8 cellular contexts compared by ENCODE assay signal in the genomic region with DNA sequence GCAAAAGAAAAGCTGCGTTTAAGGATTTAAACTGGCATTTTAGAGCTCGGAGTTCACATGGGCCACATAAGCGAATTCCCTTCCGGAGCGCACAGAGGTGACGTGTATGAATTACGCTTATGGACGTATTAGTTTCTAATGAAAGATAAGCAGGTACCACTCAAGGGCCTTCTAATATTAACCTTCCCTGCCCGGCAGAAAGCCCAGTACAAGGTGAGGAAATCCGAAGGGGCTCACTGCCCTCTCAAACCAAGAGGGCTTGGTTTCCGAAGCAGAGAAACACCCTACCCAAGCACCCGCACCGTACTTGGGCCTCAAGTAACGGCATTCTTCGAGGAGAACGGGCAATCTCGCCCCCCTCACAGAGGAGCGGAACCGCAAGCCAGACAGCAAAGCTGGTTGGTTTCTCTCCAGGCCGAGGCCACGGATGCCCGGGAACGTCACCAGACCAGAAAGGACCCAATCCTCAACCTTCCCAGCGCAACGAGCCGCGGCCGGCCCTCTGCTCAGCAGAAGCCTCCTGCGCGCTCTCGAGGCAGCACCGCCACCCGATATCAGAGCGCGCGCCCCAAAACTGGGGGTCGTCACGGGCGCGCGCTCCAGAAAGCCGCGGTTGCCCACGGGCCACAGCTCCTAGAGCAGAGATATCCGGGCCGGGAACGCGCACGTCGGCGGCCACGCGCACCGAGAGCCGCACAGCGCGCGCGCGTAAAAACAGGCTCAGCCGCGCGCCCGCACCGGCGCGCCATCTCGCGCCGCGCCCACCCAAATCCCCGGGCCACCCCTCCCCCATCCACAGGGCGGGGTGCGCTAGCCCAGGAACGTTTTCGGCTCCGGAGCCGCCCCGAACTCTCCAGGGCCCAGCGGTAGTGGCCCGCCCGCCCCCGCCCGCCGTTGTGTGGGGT. TPM values are rescaled to one million over a fixed set of nuclear protein-coding genes. Genes with fewer than 3 reads are reported as not detected.
DNase-seq lines count a peak whose midpoint lies in the region; ATAC-seq and TF ChIP-seq lines count a peak whose summit lies in the region.

No MANE protein-coding gene starts in this region.

- no peak for TF ChIP-seq CTCF in C4-2B (conservative IDR thresholded peaks at IDR 0.05)

- peak overlapping the region; percentile 89 for H3K27ac ChIP-seq in C4-2B
- H3K27ac ChIP-seq in muscle layer of duodenum (ENCODE audit: low read length) = peak overlapping the region; percentile 98

- peak overlapping the region; percentile 81 to 98 for H3K4me3 ChIP-seq in muscle layer of duodenum (ENCODE audit: low read depth in 1 of 2, low read length in 2 of 2)

- no peaks in the 10 kb centered on the region for H3K27me3 ChIP-seq in muscle layer of duodenum (ENCODE audit: low read depth, low read length)

- peak; percentile 40 for DNase-seq in NOMO-1 treated with dmso at 0.1 percent for 144 hours (lab: John Stamatoyannopoulos, UW; ENCODE audit: unreplicated experiment)
- DNase-seq in activated T-cell treated with anti-CD3 and anti-CD28 coated beads, Interleukin-2, amount 50 U/mL, for 1 hour = peak; percentile 87
- DNase-seq in stimulated activated CD8-positive, alpha-beta memory T cell treated with anti-CD3 and anti-CD28 coated beads, Interleukin-7, amount 100 ng/mL, for 1 hour (ENCODE audit: low read depth in 2 of 2) = peak; percentile 64

- no peaks in the 10 kb centered on the region for H3K9me3 ChIP-seq in muscle layer of duodenum (ENCODE audit: control insufficient read depth in 1 of 2, low read length in 2 of 2)

- ATAC-seq in GM19328 (IDR thresholded peaks at IDR 0.05; ENCODE audit: unreplicated experiment) = peak; percentile 42
- ATAC-seq in HG03469 (IDR thresholded peaks at IDR 0.05; ENCODE audit: unreplicated experiment) = peak; percentile 15
- peak; percentile 67 for ATAC-seq in esophagus mucosa

- H3K36me3 ChIP-seq in muscle layer of duodenum (ENCODE audit: control insufficient read depth in 1 of 2, insufficient read depth in 2 of 2, low read length in 2 of 2) = peaks cover 6 to 20% of the 10 kb centered on the region in 2 donors

- peaks cover 7 to 46% of the 10 kb centered on the region in 2 donors for H3K4me1 ChIP-seq in muscle layer of duodenum (ENCODE audit: control insufficient read depth in 1 of 2, insufficient read depth in 2 of 2, low read length in 2 of 2)

RNA-seq across cellular contexts. Expression of a gene that starts 0.7 kb away (rescaled TPM):
- total RNA-seq in esophagus mucosa = 62.4 TPM

RNA-seq across cellular contexts. Expression of a gene that starts 11.4 kb away (rescaled TPM):
- total RNA-seq in esophagus mucosa = 252 TPM

RNA-seq across cellular contexts. Expression of a gene that starts 27.4 kb away (rescaled TPM):
- 36.2 TPM for total RNA-seq in esophagus mucosa

RNA-seq across cellular contexts. Expression of a gene that starts 39.6 kb away (rescaled TPM):
- 69.7 TPM for total RNA-seq in esophagus mucosa

Comparison
In these comparisons a context has a peak if more than half of its experiments do, and no peak if none do; other contexts are left out.
1. Peak in every context shown above with its lines: DNase-seq, ATAC-seq, H3K4me3 ChIP-seq and H3K27ac ChIP-seq.
2. ATAC-seq: peak in every context shown above with its lines; median percentile 67 in esophagus mucosa; 42 in GM19328; 15 in HG03469.